In genomic region chr1:203133969-203134725, GRCh38 we compare ENCODE assay signal across 11 cellular contexts. TPM values are rescaled to one million over a fixed set of nuclear protein-coding genes. Genes with fewer than 3 reads are reported as not detected.
DNase-seq lines count a peak whose midpoint lies in the region; ATAC-seq and TF ChIP-seq lines count a peak whose summit lies in the region.
"Had no signal": no experiment of that assay in that cellular context is flagged by ENCODE, and none has a peak within 500 bp of the region (broad histone marks: within the 10 kb centered on the region; RNA-seq: fewer than 3 reads in every experiment).

No MANE protein-coding gene starts in this region.

- H3K27ac Mint-ChIP-seq in neural progenitor cell (no peak overlapping the region), glutamatergic neuron (ENCODE audit: unreplicated experiment) (no peak overlapping the region)

- H3K79me2 ChIP-seq in neural progenitor cell (ENCODE audit: low read depth), result no peaks in the 10 kb centered on the region

- no peaks in the 10 kb centered on the region for H4K20me1 ChIP-seq in neural progenitor cell (ENCODE audit: low read depth)

- H3K36me3 ChIP-seq in neural progenitor cell, result no peaks in the 10 kb centered on the region

- H3K27me3 Mint-ChIP-seq in neural progenitor cell (ENCODE audit: insufficient read depth, low read depth) (peaks cover 2% of the 10 kb centered on the region), glutamatergic neuron (ENCODE audit: unreplicated experiment) (peaks cover 5% of the 10 kb centered on the region)

- H3K27ac ChIP-seq in neural progenitor cell, result no peak overlapping the region

- no peak overlapping the region for H3K9ac ChIP-seq in neural progenitor cell

- no peaks in the 10 kb centered on the region for H3K36me3 Mint-ChIP-seq in neural progenitor cell
- no peaks in the 10 kb centered on the region for H3K36me3 Mint-ChIP-seq in glutamatergic neuron (ENCODE audit: unreplicated experiment)
- H3K36me3 Mint-ChIP-seq: CD8-positive, alpha-beta memory T cell had no signal

- H3K4me1 Mint-ChIP-seq in neural progenitor cell (peaks cover 17% of the 10 kb centered on the region), glutamatergic neuron (ENCODE audit: low read depth, unreplicated experiment) (no peaks in the 10 kb centered on the region)

- H3K4me2 ChIP-seq in neural progenitor cell, result peak overlapping the region; percentile 52

- no peaks in the 10 kb centered on the region for H3K9me3 Mint-ChIP-seq in neural progenitor cell
- no peaks in the 10 kb centered on the region for H3K9me3 Mint-ChIP-seq in glutamatergic neuron (ENCODE audit: unreplicated experiment)
- H3K9me3 Mint-ChIP-seq: CD8-positive, alpha-beta memory T cell had no signal

- peaks cover 8% of the 10 kb centered on the region for H3K27me3 ChIP-seq in neural progenitor cell

- no peak for TF ChIP-seq POLR2A in NB4 (IDR thresholded peaks at IDR 0.05; ENCODE audit: extremely low read depth, insufficient read length)

- peaks cover 11% of the 10 kb centered on the region for H3K4me1 ChIP-seq in neural progenitor cell

- peak overlapping the region; percentile 44 for H2AFZ ChIP-seq in neural progenitor cell (replicated peaks)

- peak; percentile 84 for DNase-seq in CD1c-positive myeloid dendritic cell (ENCODE audit: extremely low spot score)
- DNase-seq in NB4 (ENCODE audit: low read depth), result peak; percentile 81
- DNase-seq in cerebellar cortex (ENCODE audit: low spot score), result peak; percentile 48
- DNase-seq in neural progenitor cell (ENCODE audit: low spot score), result peak; percentile 43
- DNase-seq in NCI-H2107 (lab: John Stamatoyannopoulos, UW), result no peak
- DNase-seq in NCI-H774 (lab: John Stamatoyannopoulos, UW), result no peak
- DNase-seq in glutamatergic neuron, result no peak
- DNase-seq: KG1 had no signal

- no peaks in the 10 kb centered on the region for H3K9me3 ChIP-seq in neural progenitor cell (ENCODE audit: low read depth)

- H3F3A ChIP-seq in neural progenitor cell (ENCODE audit: low read depth), result peaks cover 7% of the 10 kb centered on the region

- H3K4me3 Mint-ChIP-seq in neural progenitor cell (no peak overlapping the region), glutamatergic neuron (ENCODE audit: unreplicated experiment) (no peak overlapping the region)
- H3K4me3 Mint-ChIP-seq: CD8-positive, alpha-beta memory T cell had no signal

- TF ChIP-seq CTCF in NB4 (IDR thresholded peaks at IDR 0.05; ENCODE audit: low read depth, low read length) (no peak), neural progenitor cell (IDR thresholded peaks at IDR 0.05) (no peak), glutamatergic neuron (IDR thresholded peaks at IDR 0.05; ENCODE audit: partially characterized antibody, unreplicated experiment) (no peak)

- ATAC-seq in HG03442 (IDR thresholded peaks at IDR 0.05; ENCODE audit: unreplicated experiment), result no peak

- no peak overlapping the region for H3K4me3 ChIP-seq in NB4 (ENCODE audit: low read depth, low read length)
- H3K4me3 ChIP-seq in neural progenitor cell, result no peak overlapping the region

RNA-seq across cellular contexts. Expression of gene ADORA1, which starts 6.6 kb away (rescaled TPM):
- total RNA-seq in neural progenitor cell (ENCODE audit: low replicate concordance), result 1.1 and 3.2 TPM in 2 replicates
- 1.2 TPM for total RNA-seq in glutamatergic neuron (ENCODE audit: unreplicated experiment)
- total RNA-seq: CD8-positive, alpha-beta memory T cell had no signal

RNA-seq across cellular contexts. Expression of gene MYBPH, which starts 41.5 kb away (rescaled TPM):
- total RNA-seq in neural progenitor cell (ENCODE audit: low replicate concordance), result not detected in 2 replicates
- not detected for total RNA-seq in glutamatergic neuron (ENCODE audit: unreplicated experiment)
- total RNA-seq: CD8-positive, alpha-beta memory T cell; frontal cortex had no signal

RNA-seq across cellular contexts. Expression of gene MYOG, which starts 48.3 kb away (rescaled TPM):
- not detected in 2 replicates for total RNA-seq in neural progenitor cell (ENCODE audit: low replicate concordance)
- not detected for total RNA-seq in glutamatergic neuron (ENCODE audit: unreplicated experiment)
- total RNA-seq: CD8-positive, alpha-beta memory T cell had no signal

RNA-seq across cellular contexts. Expression of gene CHI3L1, which starts 52.4 kb away (rescaled TPM):
- 0.95 and 1.7 TPM in 2 replicates for total RNA-seq in neural progenitor cell (ENCODE audit: low replicate concordance)
- total RNA-seq in glutamatergic neuron (ENCODE audit: unreplicated experiment), result not detected
- total RNA-seq: CD8-positive, alpha-beta memory T cell; frontal cortex had no signal

Comparison
In these comparisons a context has a peak if more than half of its experiments do, and no peak if none do; other contexts are left out.
1. DNase-seq: peak in CD1c-positive myeloid dendritic cell (single experiment), NB4 (single experiment), cerebellar cortex (single experiment) and neural progenitor cell (single experiment); none in NCI-H2107 (single experiment), NCI-H774 (single experiment) and glutamatergic neuron (single experiment).